In genomic region chr6:13541496-13541895, GRCh38 we compare ENCODE assay signal across 7 cellular contexts.
"Had no signal": no experiment of that assay in that cellular context is flagged by ENCODE, and none has a peak within 500 bp of the region (broad histone marks: within the 10 kb centered on the region; RNA-seq: fewer than 3 reads in every experiment).

No MANE protein-coding gene starts in this region.

- H3K9me3 Mint-ChIP-seq: IgD-negative memory B cell had no signal

- H3K4me3 Mint-ChIP-seq: IgD-negative memory B cell had no signal

- H3K27me3 Mint-ChIP-seq: IgD-negative memory B cell had no signal

- H3K4me3 ChIP-seq: K562 had no signal

- H3K27ac Mint-ChIP-seq: IgD-negative memory B cell had no signal

- DNase-seq: IMR-90, KBM-7, KG1 had no signal

- ATAC-seq: HepG2, K562 had no signal

- H3K27ac ChIP-seq: HL-60 had no signal
